8 cellular contexts compared by ENCODE assay signal in genomic region chr12:32522322-32523221, GRCh38.
DNase-seq lines count a peak whose midpoint lies in the region; ATAC-seq and TF ChIP-seq lines count a peak whose summit lies in the region.

No MANE protein-coding gene starts in this region.

- peak; percentile 80 for ATAC-seq in GM18907 (IDR thresholded peaks at IDR 0.05; ENCODE audit: unreplicated experiment)
- ATAC-seq in HG03103 (IDR thresholded peaks at IDR 0.05; ENCODE audit: low read depth, unreplicated experiment), result peak; percentile 69

- peak overlapping the region; percentile 0 for H3K27ac ChIP-seq in angular gyrus (ENCODE audit: low read depth, low read length)

- DNase-seq in osteocyte (ENCODE audit: extremely low spot score, unreplicated experiment) (no peak), posterior vena cava (ENCODE audit: low spot score) (no peak), type B pancreatic cell (ENCODE audit: extremely low spot score, unreplicated experiment) (no peak)
- DNase-seq in activated CD8-positive, alpha-beta memory T cell treated with anti-CD3 and anti-CD28 coated beads, Interleukin-2, amount 50 U/mL, for 4 hours, result no peak
- no peak for DNase-seq in activated CD4-positive, alpha-beta memory T cell treated with anti-CD3 and anti-CD28 coated beads for 36 hours

- no peaks in the 10 kb centered on the region for H3K27me3 Mint-ChIP-seq in osteocyte (ENCODE audit: unreplicated experiment)
- H3K27me3 Mint-ChIP-seq in activated CD4-positive, alpha-beta memory T cell treated with anti-CD3 and anti-CD28 coated beads for 36 hours, result peaks cover 5% of the 10 kb centered on the region
- H3K27me3 Mint-ChIP-seq in type B pancreatic cell, result no peaks in the 10 kb centered on the region

- POLR2A ChIA-PET in activated CD4-positive, alpha-beta memory T cell treated with anti-CD3 and anti-CD28 coated beads for 36 hours (lab: Charles Lee), result no interaction called here

- intact Hi-C loops in posterior vena cava (cut with DNase I), result no loop called here
- intact Hi-C loops in activated CD4-positive, alpha-beta memory T cell treated with anti-CD3 and anti-CD28 coated beads for 36 hours (cut with micrococcal nuclease), result no loop called here

- no peaks in the 10 kb centered on the region for H3K36me3 Mint-ChIP-seq in osteocyte (ENCODE audit: unreplicated experiment)
- H3K36me3 Mint-ChIP-seq in activated CD4-positive, alpha-beta memory T cell treated with anti-CD3 and anti-CD28 coated beads for 36 hours, result no peaks in the 10 kb centered on the region
- H3K36me3 Mint-ChIP-seq in type B pancreatic cell, result peaks cover 8% of the 10 kb centered on the region

- no peaks in the 10 kb centered on the region for H3K9me3 Mint-ChIP-seq in osteocyte (ENCODE audit: unreplicated experiment)
- H3K9me3 Mint-ChIP-seq in activated CD4-positive, alpha-beta memory T cell treated with anti-CD3 and anti-CD28 coated beads for 36 hours, result no peaks in the 10 kb centered on the region
- no peaks in the 10 kb centered on the region for H3K9me3 Mint-ChIP-seq in type B pancreatic cell

- H3K4me3 Mint-ChIP-seq in osteocyte (ENCODE audit: unreplicated experiment) (no peak overlapping the region), type B pancreatic cell (no peak overlapping the region)
- H3K4me3 Mint-ChIP-seq in activated CD4-positive, alpha-beta memory T cell treated with anti-CD3 and anti-CD28 coated beads for 36 hours, result no peak overlapping the region

- H3K4me1 Mint-ChIP-seq in osteocyte (ENCODE audit: unreplicated experiment) (peaks cover 17% of the 10 kb centered on the region), type B pancreatic cell (ENCODE audit: unreplicated experiment) (peaks cover 7% of the 10 kb centered on the region)
- H3K4me1 Mint-ChIP-seq in activated CD4-positive, alpha-beta memory T cell treated with anti-CD3 and anti-CD28 coated beads for 36 hours (ENCODE audit: low read depth), result no peaks in the 10 kb centered on the region

- TF ChIP-seq CTCF in osteocyte (IDR thresholded peaks at IDR 0.05), result no peak
- no peak for TF ChIP-seq CTCF in type B pancreatic cell (conservative IDR thresholded peaks at IDR 0.05)

- H3K27ac Mint-ChIP-seq in osteocyte (ENCODE audit: unreplicated experiment) (peak overlapping the region; percentile 72), type B pancreatic cell (no peak overlapping the region)
- H3K27ac Mint-ChIP-seq in activated CD4-positive, alpha-beta memory T cell treated with anti-CD3 and anti-CD28 coated beads for 36 hours, result no peak overlapping the region

- CTCF ChIA-PET in activated CD4-positive, alpha-beta memory T cell treated with anti-CD3 and anti-CD28 coated beads for 36 hours (lab: Charles Lee), result interaction anchor here (0.7 to 1.9 kb wide), 2 partner anchors 30 to 66 kb away, joined by 3 to 8 read pairs; no protein-coding TSS in a partner anchor
